In genomic region chr20:57326667-57327455, GRCh38 we compare ENCODE assay signal across 12 cellular contexts. TPM values are rescaled to one million over a fixed set of nuclear protein-coding genes. Genes with fewer than 3 reads are reported as not detected.
DNase-seq lines count a peak whose midpoint lies in the region; ATAC-seq and TF ChIP-seq lines count a peak whose summit lies in the region.
"Had no signal": no experiment of that assay in that cellular context is flagged by ENCODE, and none has a peak within 500 bp of the region (broad histone marks: within the 10 kb centered on the region; RNA-seq: fewer than 3 reads in every experiment).

No MANE protein-coding gene starts in this region.

- H3K4me1 ChIP-seq in OCI-LY1 (ENCODE audit: insufficient read depth, low read length, severe bottlenecking) = peaks cover 100% of the 10 kb centered on the region
- no peaks in the 10 kb centered on the region for H3K4me1 ChIP-seq in upper lobe of right lung

- TF ChIP-seq CTCF in activated CD8-positive, alpha-beta T cell treated with anti-CD3 and anti-CD28 coated beads for 36 hours (IDR thresholded peaks at IDR 0.05) = no peak
- TF ChIP-seq CTCF in OCI-LY1 (IDR thresholded peaks at IDR 0.05; ENCODE audit: low read length) (no peak), upper lobe of right lung (IDR thresholded peaks at IDR 0.05) (no peak)

- peak overlapping the region; percentile 45 for H3K4me3 ChIP-seq in OCI-LY1 (ENCODE audit: low read depth, low read length, poor library complexity, severe bottlenecking)
- no peak overlapping the region for H3K4me3 ChIP-seq in upper lobe of right lung
- H3K4me3 ChIP-seq: K562 had no signal

- peak overlapping the region; percentile 100 for H3K27ac ChIP-seq in OCI-LY1 (ENCODE audit: low read depth, low read length, poor library complexity, severe bottlenecking)
- H3K27ac ChIP-seq in upper lobe of right lung = no peak overlapping the region

- POLR2A ChIA-PET in activated CD8-positive, alpha-beta T cell treated with anti-CD3 and anti-CD28 coated beads, Interleukin-2, amount 10 ng/mL, durations not matched to agents 7 days and 5 days (lab: Charles Lee) = no interaction called here
- POLR2A ChIA-PET in activated CD8-positive, alpha-beta T cell treated with anti-CD3 and anti-CD28 coated beads for 36 hours (lab: Charles Lee) = no interaction called here

- H3K27ac Mint-ChIP-seq in activated CD8-positive, alpha-beta T cell treated with anti-CD3 and anti-CD28 coated beads, Interleukin-2, amount 10 ng/mL, durations not matched to agents 7 days and 5 days = no peak overlapping the region
- H3K27ac Mint-ChIP-seq in activated CD8-positive, alpha-beta T cell treated with anti-CD3 and anti-CD28 coated beads for 36 hours = no peak overlapping the region
- H3K27ac Mint-ChIP-seq: natural killer cell treated with Interleukin-12 subunit alpha and Interleukin-12 subunit beta and Interleukin-15 and Interleukin-18, amount 100 ng/mL, for 72 hours had no signal

- intact Hi-C loops in activated CD8-positive, alpha-beta T cell treated with anti-CD3 and anti-CD28 coated beads for 36 hours (cut with micrococcal nuclease) = no loop called here
- intact Hi-C loops in upper lobe of right lung (cut with DNase I) = no loop called here
- intact Hi-C loops in Right ventricle myocardium superior (cut with DNase I) = no loop called here

- H4K20me1 ChIP-seq in OCI-LY1 (ENCODE audit: insufficient read depth, low read length) = no peaks in the 10 kb centered on the region

- peak overlapping the region; percentile 69 for H3K4me2 ChIP-seq in OCI-LY1 (ENCODE audit: low read length)

- peak; percentile 17 for DNase-seq in activated CD8-positive, alpha-beta T cell treated with anti-CD3 and anti-CD28 coated beads, Interleukin-2, amount 10 ng/mL, durations not matched to agents 7 days and 5 days
- DNase-seq in activated CD8-positive, alpha-beta T cell treated with anti-CD3 and anti-CD28 coated beads for 36 hours = no peak
- peak; percentile 29 for DNase-seq in germinal center (ENCODE audit: low spot score)
- DNase-seq in upper lobe of right lung = no peak
- DNase-seq in Right ventricle myocardium superior = no peak
- no peak for DNase-seq in AG20443 (ENCODE audit: low spot score)
- DNase-seq: activated T-cell treated with anti-CD3 and anti-CD28 coated beads, Interleukin-2, amount 50 U/mL, for 48 hours; NCI-H774 had no signal

- H3K36me3 Mint-ChIP-seq in activated CD8-positive, alpha-beta T cell treated with anti-CD3 and anti-CD28 coated beads, Interleukin-2, amount 10 ng/mL, durations not matched to agents 7 days and 5 days (ENCODE audit: low read depth) = no peaks in the 10 kb centered on the region
- H3K36me3 Mint-ChIP-seq in activated CD8-positive, alpha-beta T cell treated with anti-CD3 and anti-CD28 coated beads for 36 hours (ENCODE audit: low read depth) = no peaks in the 10 kb centered on the region
- H3K36me3 Mint-ChIP-seq: natural killer cell treated with Interleukin-12 subunit alpha and Interleukin-12 subunit beta and Interleukin-15 and Interleukin-18, amount 100 ng/mL, for 72 hours had no signal

- peaks cover 15% of the 10 kb centered on the region; the same call in 1 of the 2 replicates for H3F3A ChIP-seq in OCI-LY1 (ENCODE audit: insufficient read depth, low read length)

- H3K79me2 ChIP-seq in OCI-LY1 (ENCODE audit: insufficient read depth, low read length) = no peaks in the 10 kb centered on the region

- no peaks in the 10 kb centered on the region for H3K9me3 Mint-ChIP-seq in activated CD8-positive, alpha-beta T cell treated with anti-CD3 and anti-CD28 coated beads, Interleukin-2, amount 10 ng/mL, durations not matched to agents 7 days and 5 days (ENCODE audit: insufficient read depth)
- no peaks in the 10 kb centered on the region for H3K9me3 Mint-ChIP-seq in activated CD8-positive, alpha-beta T cell treated with anti-CD3 and anti-CD28 coated beads for 36 hours
- H3K9me3 Mint-ChIP-seq: natural killer cell treated with Interleukin-12 subunit alpha and Interleukin-12 subunit beta and Interleukin-15 and Interleukin-18, amount 100 ng/mL, for 72 hours had no signal

- CTCF ChIA-PET in activated CD8-positive, alpha-beta T cell treated with anti-CD3 and anti-CD28 coated beads, Interleukin-2, amount 10 ng/mL, durations not matched to agents 7 days and 5 days (lab: Charles Lee) = no interaction called here
- CTCF ChIA-PET in activated CD8-positive, alpha-beta T cell treated with anti-CD3 and anti-CD28 coated beads for 36 hours (lab: Charles Lee) = interaction anchor here (1.0 to 1.2 kb wide), 3 partner anchors 13 to 237 kb away, joined by 3 read pairs; no protein-coding TSS in a partner anchor

- ATAC-seq in activated CD8-positive, alpha-beta T cell treated with anti-CD3 and anti-CD28 coated beads, Interleukin-2, amount 10 ng/mL, durations not matched to agents 7 days and 5 days = no peak
- no peak for ATAC-seq in activated CD8-positive, alpha-beta T cell treated with anti-CD3 and anti-CD28 coated beads for 36 hours
- ATAC-seq in upper lobe of right lung = peak; percentile 79
- ATAC-seq in Right ventricle myocardium superior (ENCODE audit: poor library complexity) = no peak
- no peak for ATAC-seq in HG02981 (IDR thresholded peaks at IDR 0.05; ENCODE audit: unreplicated experiment)
- ATAC-seq: K562; natural killer cell treated with Interleukin-12 subunit alpha and Interleukin-12 subunit beta and Interleukin-15 and Interleukin-18, amount 100 ng/mL, for 72 hours had no signal

- H2AFZ ChIP-seq in OCI-LY1 (ENCODE audit: low read length) = no peak overlapping the region

- no peaks in the 10 kb centered on the region for H3K9me2 ChIP-seq in OCI-LY1 (ENCODE audit: low read depth, low read length)

- H3K9ac ChIP-seq in OCI-LY1 (ENCODE audit: low read length) = peak overlapping the region; percentile 76

- H3K27me3 ChIP-seq in OCI-LY1 (ENCODE audit: insufficient read depth, low read length) = no peaks in the 10 kb centered on the region
- H3K27me3 ChIP-seq in upper lobe of right lung = peaks cover 18% of the 10 kb centered on the region

- no peaks in the 10 kb centered on the region for H3K4me1 Mint-ChIP-seq in activated CD8-positive, alpha-beta T cell treated with anti-CD3 and anti-CD28 coated beads, Interleukin-2, amount 10 ng/mL, durations not matched to agents 7 days and 5 days (ENCODE audit: low read depth)
- no peaks in the 10 kb centered on the region for H3K4me1 Mint-ChIP-seq in activated CD8-positive, alpha-beta T cell treated with anti-CD3 and anti-CD28 coated beads for 36 hours (ENCODE audit: low read depth)

- no peak overlapping the region for H3K4me3 Mint-ChIP-seq in activated CD8-positive, alpha-beta T cell treated with anti-CD3 and anti-CD28 coated beads, Interleukin-2, amount 10 ng/mL, durations not matched to agents 7 days and 5 days
- no peak overlapping the region for H3K4me3 Mint-ChIP-seq in activated CD8-positive, alpha-beta T cell treated with anti-CD3 and anti-CD28 coated beads for 36 hours
- H3K4me3 Mint-ChIP-seq: natural killer cell treated with Interleukin-12 subunit alpha and Interleukin-12 subunit beta and Interleukin-15 and Interleukin-18, amount 100 ng/mL, for 72 hours had no signal

- no peaks in the 10 kb centered on the region for H3K9me3 ChIP-seq in OCI-LY1 (ENCODE audit: low read length)
- no peaks in the 10 kb centered on the region for H3K9me3 ChIP-seq in upper lobe of right lung

- H3K36me3 ChIP-seq in OCI-LY1 (ENCODE audit: insufficient read depth, low read length) (no peaks in the 10 kb centered on the region), upper lobe of right lung (no peaks in the 10 kb centered on the region)

- H3K27me3 Mint-ChIP-seq in activated CD8-positive, alpha-beta T cell treated with anti-CD3 and anti-CD28 coated beads, Interleukin-2, amount 10 ng/mL, durations not matched to agents 7 days and 5 days (ENCODE audit: low read depth) = peaks cover 50% of the 10 kb centered on the region
- peaks cover 20% of the 10 kb centered on the region for H3K27me3 Mint-ChIP-seq in activated CD8-positive, alpha-beta T cell treated with anti-CD3 and anti-CD28 coated beads for 36 hours

RNA-seq across cellular contexts. Expression of gene SPO11, which starts 2.7 kb away (rescaled TPM):
- total RNA-seq in activated CD8-positive, alpha-beta T cell treated with anti-CD3 and anti-CD28 coated beads, Interleukin-2, amount 10 ng/mL, durations not matched to agents 7 days and 5 days = not detected
- not detected for total RNA-seq in activated CD8-positive, alpha-beta T cell treated with anti-CD3 and anti-CD28 coated beads for 36 hours
- total RNA-seq in upper lobe of right lung (not detected), Right ventricle myocardium superior (not detected)
- total RNA-seq: K562; natural killer cell treated with Interleukin-12 subunit alpha and Interleukin-12 subunit beta and Interleukin-15 and Interleukin-18, amount 100 ng/mL, for 72 hours had no signal

RNA-seq across cellular contexts. Expression of gene RAE1, which starts 24.2 kb away (rescaled TPM):
- 10 to 100 TPM; 35.0 to 37.2 TPM for total RNA-seq in activated CD8-positive, alpha-beta T cell treated with anti-CD3 and anti-CD28 coated beads, Interleukin-2, amount 10 ng/mL, durations not matched to agents 7 days and 5 days
- total RNA-seq in activated CD8-positive, alpha-beta T cell treated with anti-CD3 and anti-CD28 coated beads for 36 hours = 10 to 100 TPM; 41.1 to 42.9 TPM
- total RNA-seq in upper lobe of right lung = 14.9 TPM
- 13.2 TPM for total RNA-seq in Right ventricle myocardium superior

Comparison
In these comparisons a context has a peak if more than half of its experiments do, and no peak if none do; other contexts are left out.
1. DNase-seq: peak in activated CD8-positive, alpha-beta T cell treated with anti-CD3 and anti-CD28 coated beads, Interleukin-2, amount 10 ng/mL, durations not matched to agents 7 days and 5 days (single experiment) and germinal center (single experiment); none in activated CD8-positive, alpha-beta T cell treated with anti-CD3 and anti-CD28 coated beads for 36 hours (single experiment), upper lobe of right lung (single experiment), Right ventricle myocardium superior (single experiment) and AG20443 (single experiment).